Comparison of ENCODE assay signal across 1 cellular context in genomic region chr7:91880413-91881241, GRCh38.
TF ChIP-seq lines count a peak whose summit lies in the region.

A gene with protein sequence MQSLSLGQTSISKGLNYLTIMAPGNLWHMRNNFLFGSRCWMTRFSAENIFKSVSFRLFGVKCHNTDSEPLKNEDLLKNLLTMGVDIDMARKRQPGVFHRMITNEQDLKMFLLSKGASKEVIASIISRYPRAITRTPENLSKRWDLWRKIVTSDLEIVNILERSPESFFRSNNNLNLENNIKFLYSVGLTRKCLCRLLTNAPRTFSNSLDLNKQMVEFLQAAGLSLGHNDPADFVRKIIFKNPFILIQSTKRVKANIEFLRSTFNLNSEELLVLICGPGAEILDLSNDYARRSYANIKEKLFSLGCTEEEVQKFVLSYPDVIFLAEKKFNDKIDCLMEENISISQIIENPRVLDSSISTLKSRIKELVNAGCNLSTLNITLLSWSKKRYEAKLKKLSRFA (minus strand): TSS chr7:91880702. CDS start chr7:91880083, 619 bp downstream.

TF ChIP-seq in GM12878, 131 proteins besides CTCF, POLR2A, EP300 and RAD21 (continued from another document):
- TF ChIP-seq, protein P1, sequence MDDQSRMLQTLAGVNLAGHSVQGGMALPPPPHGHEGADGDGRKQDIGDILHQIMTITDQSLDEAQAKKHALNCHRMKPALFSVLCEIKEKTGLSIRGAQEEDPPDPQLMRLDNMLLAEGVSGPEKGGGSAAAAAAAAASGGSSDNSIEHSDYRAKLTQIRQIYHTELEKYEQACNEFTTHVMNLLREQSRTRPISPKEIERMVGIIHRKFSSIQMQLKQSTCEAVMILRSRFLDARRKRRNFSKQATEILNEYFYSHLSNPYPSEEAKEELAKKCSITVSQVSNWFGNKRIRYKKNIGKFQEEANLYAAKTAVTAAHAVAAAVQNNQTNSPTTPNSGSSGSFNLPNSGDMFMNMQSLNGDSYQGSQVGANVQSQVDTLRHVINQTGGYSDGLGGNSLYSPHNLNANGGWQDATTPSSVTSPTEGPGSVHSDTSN (IDR thresholded peaks at IDR 0.05; ENCODE audit: insufficient replicate concordance, low read depth, low read length) = no peak
- no peak for TF ChIP-seq DPF2 (IDR thresholded peaks at IDR 0.05)
- TF ChIP-seq ZNF384 (IDR thresholded peaks at IDR 0.05; ENCODE audit: borderline replicate concordance, low read depth, low read length) = no peak
- TF ChIP-seq PAX8 (IDR thresholded peaks at IDR 0.05) = no peak
- TF ChIP-seq STAT3 (IDR thresholded peaks at IDR 0.05; ENCODE audit: low read depth, low read length) = no peak
- no peak for TF ChIP-seq RAD51 (IDR thresholded peaks at IDR 0.05)
- no peak for TF ChIP-seq MYB (IDR thresholded peaks at IDR 0.05; ENCODE audit: borderline replicate concordance, low read depth, low read length)
- TF ChIP-seq POLR2AphosphoS5 (IDR thresholded peaks at IDR 0.05; ENCODE audit: low read length) = peak; percentile 97
- peak; percentile 71; the same call in 1 of the 2 replicates for TF ChIP-seq MXI1 (IDR thresholded peaks at IDR 0.05; ENCODE audit: low read depth, low read length)
- peak; percentile 78; the same call in 1 of the 2 replicates for TF ChIP-seq SPI1 (IDR thresholded peaks at IDR 0.05; ENCODE audit: borderline replicate concordance, insufficient read depth, low read depth, low read length)
- TF ChIP-seq TBL1XR1 (IDR thresholded peaks at IDR 0.05; ENCODE audit: low read depth, low read length) = peak; percentile 22; the same call in 1 of the 2 replicates
- TF ChIP-seq MTA2 (IDR thresholded peaks at IDR 0.05; ENCODE audit: low read depth) = no peak; the same call in 1 of the 2 replicates
- TF ChIP-seq FOXK2 (IDR thresholded peaks at IDR 0.05) = no peak
- TF ChIP-seq SRF (IDR thresholded peaks at IDR 0.05; ENCODE audit: low read depth in 2 of 2, low read length in 2 of 2) = peak in 1 of 2 experiments; percentile 72; a peak in 2 of 4 replicates
- peak; percentile 46; the same call in 1 of the 2 replicates for TF ChIP-seq ZBTB33 (IDR thresholded peaks at IDR 0.05)
- TF ChIP-seq HDAC6 (IDR thresholded peaks at IDR 0.05; ENCODE audit: unreplicated experiment) = no peak
- no peak for TF ChIP-seq CHD1 (IDR thresholded peaks at IDR 0.05; ENCODE audit: low read depth, low read length)
- TF ChIP-seq ZBTB40 (IDR thresholded peaks at IDR 0.05; ENCODE audit: borderline replicate concordance) = peak; percentile 96
- peak; percentile 83 for TF ChIP-seq POLR2AphosphoS2 (IDR thresholded peaks at IDR 0.05; ENCODE audit: low read depth, low read length)
- TF ChIP-seq ETV6 (conservative IDR thresholded peaks at IDR 0.05 in 1 of 2, IDR thresholded peaks at IDR 0.05 in 1 of 2; ENCODE audit: borderline replicate concordance in 1 of 2, low read depth in 1 of 2) = peak; percentile 42 to 98; a peak in 2 of 4 replicates
- no peak for TF ChIP-seq WRNIP1 (IDR thresholded peaks at IDR 0.05; ENCODE audit: borderline replicate concordance, low read depth, low read length)
- TF ChIP-seq TCF3 (IDR thresholded peaks at IDR 0.05; ENCODE audit: borderline replicate concordance, insufficient read depth, low read depth, low read length) = no peak
- peak; percentile 36; the same call in 1 of the 2 replicates for TF ChIP-seq PKNOX1 (IDR thresholded peaks at IDR 0.05)
- TF ChIP-seq IRF3 (IDR thresholded peaks at IDR 0.05) = no peak
- TF ChIP-seq ZBED1 (IDR thresholded peaks at IDR 0.05; ENCODE audit: borderline replicate concordance) = peak; percentile 61; the same call in 1 of the 2 replicates
- TF ChIP-seq IRF4 (IDR thresholded peaks at IDR 0.05; ENCODE audit: low read depth, low read length) = peak; percentile 61; the same call in 1 of the 2 replicates
- no peak for TF ChIP-seq RFX5 (IDR thresholded peaks at IDR 0.05; ENCODE audit: low read depth, low read length)
